27 cellular contexts compared by ENCODE assay signal in genomic region chr1:231381729-231382128, GRCh38. TPM values are rescaled to one million over a fixed set of nuclear protein-coding genes. Genes with fewer than 3 reads are reported as not detected.
DNase-seq lines count a peak whose midpoint lies in the region; ATAC-seq, FAIRE-seq and TF ChIP-seq lines count a peak whose summit lies in the region.
"Had no signal": no experiment of that assay in that cellular context is flagged by ENCODE, and none has a peak within 500 bp of the region (broad histone marks: within the 10 kb centered on the region; RNA-seq: fewer than 3 reads in every experiment).

No MANE protein-coding gene starts in this region.

- no peak overlapping the region for H2AFZ ChIP-seq in osteoblast (ENCODE audit: low read length)

- ATAC-seq in CD4-positive, CD25-positive, alpha-beta regulatory T cell (ENCODE audit: low read depth in 2 of 2): no peak
- ATAC-seq in foreskin keratinocyte (peak; percentile 59), HG02588 (IDR thresholded peaks at IDR 0.05; ENCODE audit: unreplicated experiment) (no peak)
- ATAC-seq: HCT116, K562, PC-3 had no signal

- no peaks in the 10 kb centered on the region for H3K27me3 ChIP-seq in CD4-positive, CD25-positive, alpha-beta regulatory T cell (ENCODE audit: control insufficient read depth, insufficient read depth, low read length)
- H3K27me3 ChIP-seq in foreskin keratinocyte (no peaks in the 10 kb centered on the region), osteoblast (ENCODE audit: insufficient read depth, low read length) (no peaks in the 10 kb centered on the region)

- H3K4me3 ChIP-seq in CD4-positive, CD25-positive, alpha-beta regulatory T cell (ENCODE audit: low read depth, low read length): no peak overlapping the region
- H3K4me3 ChIP-seq in osteoblast (ENCODE audit: insufficient read depth, low read length): no peak overlapping the region
- H3K4me3 ChIP-seq: K562 had no signal

- H3K27ac ChIP-seq in CD4-positive, CD25-positive, alpha-beta regulatory T cell (ENCODE audit: insufficient read depth, low read length, poor library complexity, severe bottlenecking): no peak overlapping the region
- H3K27ac ChIP-seq in foreskin keratinocyte (no peak overlapping the region), osteoblast (ENCODE audit: low read depth, low read length) (no peak overlapping the region)
- H3K27ac ChIP-seq: C4-2B had no signal

- peaks cover 2% of the 10 kb centered on the region for H3K36me3 ChIP-seq in CD4-positive, CD25-positive, alpha-beta regulatory T cell (ENCODE audit: control insufficient read depth, insufficient read depth, low read length)
- H3K36me3 ChIP-seq in osteoblast (ENCODE audit: insufficient read depth, low read length): no peaks in the 10 kb centered on the region

- H3K4me1 Mint-ChIP-seq in CD4-positive, CD25-positive, alpha-beta regulatory T cell: peaks cover 10 to 46% (median 34%) of the 10 kb centered on the region in 4 donors

- H3K9me3 ChIP-seq in CD4-positive, CD25-positive, alpha-beta regulatory T cell (ENCODE audit: control insufficient read depth in 2 of 2, low read length in 2 of 2): no peaks in the 10 kb centered on the region
- H3K9me3 ChIP-seq in osteoblast (ENCODE audit: low read depth, low read length): no peaks in the 10 kb centered on the region
- H3K9me3 ChIP-seq: SK-N-SH had no signal

- no peak overlapping the region for H3K4me3 Mint-ChIP-seq in CD4-positive, CD25-positive, alpha-beta regulatory T cell
- H3K4me3 Mint-ChIP-seq: B cell had no signal

- peaks cover 17% of the 10 kb centered on the region for H4K20me1 ChIP-seq in osteoblast (ENCODE audit: insufficient read depth, low read length)

- H3K27ac Mint-ChIP-seq in CD4-positive, CD25-positive, alpha-beta regulatory T cell: peak overlapping the region in 2 of 3 donors; percentile 11 to 49
- H3K27ac Mint-ChIP-seq: B cell had no signal

- H3K79me2 ChIP-seq in osteoblast (ENCODE audit: insufficient read depth, low read length): peaks cover 65% of the 10 kb centered on the region

- TF ChIP-seq CTCF in D721Med (IDR thresholded peaks at IDR 0.05; ENCODE audit: insufficient read depth, missing control alignments): no peak
- peak; percentile 5 for TF ChIP-seq CTCF in foreskin keratinocyte (conservative IDR thresholded peaks at IDR 0.05)
- TF ChIP-seq CTCF in osteoblast (IDR thresholded peaks at IDR 0.05; ENCODE audit: extremely low read depth, low read depth, low read length): no peak

- H3K4me1 ChIP-seq in CD4-positive, CD25-positive, alpha-beta regulatory T cell (ENCODE audit: control insufficient read depth, insufficient read depth, low read length, poor library complexity, severe bottlenecking): peaks cover 19% of the 10 kb centered on the region
- peaks cover 21% of the 10 kb centered on the region for H3K4me1 ChIP-seq in foreskin keratinocyte
- peaks cover 7% of the 10 kb centered on the region for H3K4me1 ChIP-seq in osteoblast (ENCODE audit: insufficient read depth, low read length)

- H3K36me3 Mint-ChIP-seq in CD4-positive, CD25-positive, alpha-beta regulatory T cell: no peaks in the 10 kb centered on the region

- DNase-seq in CD4-positive, CD25-positive, alpha-beta regulatory T cell: no peak
- DNase-seq in D721Med (ENCODE audit: insufficient read length, low spot score) (no peak), foreskin keratinocyte (no peak), osteoblast (ENCODE audit: insufficient read length, low spot score, missing footprints) (peak; percentile 8), T-helper 1 cell (no peak), DMS79 (lab: John Stamatoyannopoulos, UW) (no peak)
- DNase-seq: Calu3; DMS153; Kasumi-1; NCI-H1048; NCI-H1417; NCI-H1930; NCI-H2107; NCI-H446 treated with DMSO at 0.1 percent for 48 hours; NCI-H526; NCI-H82; NK-92 treated with Interleukin-12 subunit alpha and Interleukin-12 subunit beta, amount 100 ng/mL, for 24 hours; PC-3; SK-N-SH; SW 1271 had no signal

- no peak overlapping the region for H3K4me2 ChIP-seq in osteoblast (ENCODE audit: insufficient read depth, low read length)
- H3K4me2 ChIP-seq: SK-N-SH had no signal

- peak; percentile 74 for FAIRE-seq in D721Med (lab: Jason Lieb, UNC)
- FAIRE-seq: GM18507, HTR-8/SVneo, K562 had no signal

- H3K27me3 Mint-ChIP-seq in CD4-positive, CD25-positive, alpha-beta regulatory T cell: no peaks in the 10 kb centered on the region
- H3K27me3 Mint-ChIP-seq: B cell had no signal

- H3K9me3 Mint-ChIP-seq in CD4-positive, CD25-positive, alpha-beta regulatory T cell: no peaks in the 10 kb centered on the region

RNA-seq across cellular contexts. Expression of gene EGLN1, which starts 40.4 kb away (rescaled TPM):
- 18.4 TPM for total RNA-seq in CD4-positive, CD25-positive, alpha-beta regulatory T cell
- 10 to 100 TPM; 20.7 to 31.6 (median 24.2) TPM for polyA plus RNA-seq in CD4-positive, CD25-positive, alpha-beta regulatory T cell
- total RNA-seq in foreskin keratinocyte (18.6 and 19.5 TPM in 2 replicates), osteoblast (32.1 and 52.5 TPM in 2 replicates)
- polyA plus RNA-seq in foreskin keratinocyte: 4.0 and 4.4 TPM in 2 replicates

RNA-seq across cellular contexts. Expression of gene SPRTN, which starts 43.6 kb away (rescaled TPM):
- 31.3 TPM for total RNA-seq in CD4-positive, CD25-positive, alpha-beta regulatory T cell
- 10 to 100 TPM; 18.5 to 27.3 (median 23.1) TPM for polyA plus RNA-seq in CD4-positive, CD25-positive, alpha-beta regulatory T cell
- total RNA-seq in foreskin keratinocyte: 22.0 and 23.3 TPM in 2 replicates
- polyA plus RNA-seq in foreskin keratinocyte: 7.3 and 7.6 TPM in 2 replicates
- 15.3 and 17.0 TPM in 2 replicates for total RNA-seq in osteoblast

RNA-seq across cellular contexts. Expression of gene EXOC8, which starts 44.1 kb away (rescaled TPM):
- 46.1 TPM for total RNA-seq in CD4-positive, CD25-positive, alpha-beta regulatory T cell
- 1 to 10 TPM; 3.9 to 5.4 (median 4.1) TPM for polyA plus RNA-seq in CD4-positive, CD25-positive, alpha-beta regulatory T cell
- 13.5 and 14.8 TPM in 2 replicates for total RNA-seq in foreskin keratinocyte
- 3.0 and 3.3 TPM in 2 replicates for polyA plus RNA-seq in foreskin keratinocyte
- 14.4 and 16.3 TPM in 2 replicates for total RNA-seq in osteoblast
